In genomic region chr9:77876091-77876490, GRCh38 we compare ENCODE assay signal across 14 cellular contexts.
A peak's percentile ranks its signal among the peaks of the same experiment; 100 is the strongest.
DNase-seq lines count a peak whose midpoint lies in the region; ATAC-seq and TF ChIP-seq lines count a peak whose summit lies in the region.
"Had no signal": no experiment of that assay in that cellular context is flagged by ENCODE, and none has a peak within 500 bp of the region (broad histone marks: within the 10 kb centered on the region; RNA-seq: fewer than 3 reads in every experiment).

No MANE protein-coding gene starts in this region.

- no peak for ATAC-seq in GM21390 (IDR thresholded peaks at IDR 0.05; ENCODE audit: unreplicated experiment)
- ATAC-seq: CD8-positive, alpha-beta T cell; gastrocnemius medialis; left lung; stimulated activated naive CD8-positive, alpha-beta T cell treated with anti-CD3 and anti-CD28 coated beads, Interleukin-15, amount 100 ng/mL, for 72 hours had no signal

- no peak for TF ChIP-seq CTCF in AG10803 (conservative IDR thresholded peaks at IDR 0.05; ENCODE audit: low read length)
- TF ChIP-seq CTCF in cardiac fibroblast (IDR thresholded peaks at IDR 0.05; ENCODE audit: low read depth, low read length): no peak
- TF ChIP-seq CTCF in GM13977 (IDR thresholded peaks at IDR 0.05; ENCODE audit: extremely low read depth, insufficient read depth, missing control alignments): no peak

- DNase-seq in AG10803 (ENCODE audit: low read depth) (peak; percentile 27), HT1080 (ENCODE audit: low read depth) (peak; percentile 10), cardiac fibroblast (ENCODE audit: low read depth in 2 of 2) (peak; percentile 47 to 80), medulla oblongata (ENCODE audit: extremely low spot score) (peak; percentile 43), GM13977 (ENCODE audit: low spot score) (no peak), GM19240 (ENCODE audit: insufficient read length, low spot score) (no peak)
- DNase-seq in stimulated activated CD4-positive, alpha-beta T cell treated with anti-CD3 and anti-CD28 coated beads, Interleukin-2, amount 100 ng/mL, for 48 hours: no peak
- DNase-seq: activated effector memory CD4-positive, alpha-beta T cell treated with Interleukin-2 at 50 U/mL for 16 hours; CD8-positive, alpha-beta T cell; gastrocnemius medialis; left lung; MV-4-11; stimulated activated naive CD8-positive, alpha-beta T cell treated with anti-CD3 and anti-CD28 coated beads, Interleukin-15, amount 100 ng/mL, for 72 hours had no signal

- in situ Hi-C loops in GM13977 (cut with MboI; ENCODE audit: low pct_unique_long_range_greater_than_20kb, low sequenced_read_pairs, unreplicated experiment): no loop called here

- H3K4me3 ChIP-seq in AG10803 (ENCODE audit: low read length): no peak overlapping the region
- no peak overlapping the region for H3K4me3 ChIP-seq in cardiac fibroblast (replicated peaks in 1 of 2; ENCODE audit: low read depth in 2 of 2, low read length in 2 of 2)
- H3K4me3 ChIP-seq: gastrocnemius medialis, left lung had no signal

Comparison
In these comparisons a context has a peak if more than half of its experiments do, and no peak if none do; other contexts are left out.
1. DNase-seq: peak in AG10803 (single experiment), HT1080 (single experiment), cardiac fibroblast (2 of 2) and medulla oblongata (single experiment); none in GM13977 (single experiment), GM19240 (single experiment) and stimulated activated CD4-positive, alpha-beta T cell treated with anti-CD3 and anti-CD28 coated beads, Interleukin-2, amount 100 ng/mL, for 48 hours (0 of 2).